In the genomic region with DNA sequence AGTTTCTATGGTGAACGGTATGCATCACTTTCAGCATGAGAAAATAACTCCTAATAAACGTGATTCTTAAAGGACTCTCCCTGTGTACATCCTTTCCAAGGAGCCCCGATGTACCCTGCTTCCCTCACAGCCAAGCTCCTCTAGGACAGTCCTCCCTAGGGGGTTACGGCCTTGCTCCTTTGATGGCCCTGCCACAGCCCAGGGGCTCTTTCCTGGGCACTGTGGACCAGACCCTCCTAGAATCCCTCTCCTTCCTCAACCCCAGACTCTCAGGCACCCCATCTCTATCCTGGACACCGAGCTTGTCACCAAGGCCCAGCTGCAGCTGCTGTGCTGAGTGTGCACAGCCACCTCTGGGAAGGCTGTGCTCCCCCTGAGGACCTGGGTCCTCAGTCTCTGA, we compare ENCODE assay signal across 34 cellular contexts. TPM values are rescaled to one million over a fixed set of nuclear protein-coding genes. Genes with fewer than 3 reads are reported as not detected.
"Had no signal": no experiment of that assay in that cellular context is flagged by ENCODE, and none has a peak within 500 bp of the region (broad histone marks: within the 10 kb centered on the region; RNA-seq: fewer than 3 reads in every experiment).

No MANE protein-coding gene starts in this region.

- H3K36me3 ChIP-seq: cardiac muscle cell, Peyer's patch had no signal

- H3K4me3 ChIP-seq: cardiac muscle cell, Peyer's patch, SJSA1 had no signal

- H3K9ac ChIP-seq: SK-N-SH had no signal

- H3K36me3 Mint-ChIP-seq: activated naive CD4-positive, alpha-beta T cell treated with anti-CD3 and anti-CD28 coated beads, Interleukin-2, amount 10 ng/mL, durations not matched to agents 7 days and 5 days; activated naive CD8-positive, alpha-beta T cell had no signal

- DNase-seq: activated CD4-positive, alpha-beta T cell treated with anti-CD3 and anti-CD28 coated beads for 36 hours; activated CD4-positive, alpha-beta T cell treated with anti-CD3 and anti-CD28 coated beads, Interleukin-2, amount 10 ng/mL, durations not matched to agents 7 days and 5 days; activated CD4-positive, alpha-beta T cell treated with anti-CD3 and anti-CD28 coated beads, Interleukin-2, amount 50 U/mL, for 48 hours; activated CD8-positive, alpha-beta memory T cell treated with anti-CD3 and anti-CD28 coated beads, Interleukin-2, amount 50 U/mL, for 4 hours; activated CD8-positive, alpha-beta T cell treated with anti-CD3 and anti-CD28 coated beads, Interleukin-2, amount 10 ng/mL, durations not matched to agents 7 days and 5 days; activated effector memory CD4-positive, alpha-beta T cell treated with Interleukin-2 at 50 U/mL for 16 hours; activated naive CD4-positive, alpha-beta T cell treated with anti-CD3 and anti-CD28 coated beads, Interleukin-2, amount 10 ng/mL, durations not matched to agents 7 days and 5 days; activated T-cell treated with anti-CD3 and anti-CD28 coated beads for 4 hours; activated T-cell treated with anti-CD3 and anti-CD28 coated beads, Interleukin-2, amount 50 U/mL, for 4 hours; amniotic stem cell; aorta; NCI-H1092 treated with DMSO at 0.1 percent for 48 hours; NCI-H1417; NCI-H1694; NCI-H1930; NCI-H2107; NCI-H2171; NCI-H510A; NCI-H526; NCI-H748 treated with DMSO at 0.1 percent for 48 hours; NK-92 treated with Interleukin-12 subunit alpha and Interleukin-12 subunit beta, amount 100 ng/mL, for 24 hours; PC-3; Peyer's patch; RPMI8226; SHP77 treated with DMSO at 0.1 percent for 48 hours; SK-N-SH had no signal

- ATAC-seq: activated CD4-positive, alpha-beta T cell treated with anti-CD3 and anti-CD28 coated beads for 36 hours; activated CD4-positive, CD25-positive, alpha-beta regulatory T cell treated with anti-CD3 and anti-CD28 coated beads, Interleukin-2, amount 50 U/mL, for 24 hours; activated CD8-positive, alpha-beta T cell treated with anti-CD3 and anti-CD28 coated beads, Interleukin-2, amount 10 ng/mL, durations not matched to agents 7 days and 5 days; activated T-cell treated with anti-CD3 and anti-CD28 coated beads, Interleukin-2, amount 50 U/mL, for 4 hours; PC-3 had no signal

- FAIRE-seq: TTC549 had no signal

- H3K9me3 ChIP-seq: Peyer's patch, SJSA1, SK-N-SH had no signal

- H3K9me3 Mint-ChIP-seq: activated CD4-positive, alpha-beta T cell treated with anti-CD3 and anti-CD28 coated beads, Interleukin-2, amount 10 ng/mL, durations not matched to agents 7 days and 5 days; activated naive CD4-positive, alpha-beta T cell treated with anti-CD3 and anti-CD28 coated beads, Interleukin-2, amount 10 ng/mL, durations not matched to agents 7 days and 5 days; activated T-cell treated with anti-CD3 and anti-CD28 coated beads, Interleukin-2, amount 50 U/mL, for 4 hours; activated T-helper 1 cell treated with anti-CD3 and anti-CD28 coated beads, Interleukin-12 subunit alpha, Interleukin-12 subunit beta, Interleukin-2, Interleukin-4 antibody, amounts not matched to agents 30 ng/mL and 10 ng/mL and 1 ng/mL, durations not matched to agents 14 hours and 24 hours and 36 hours; T-helper 1 cell treated with Interleukin-12 subunit alpha and Interleukin-12 subunit beta and Interleukin-4 antibody, amounts not matched to agents 30 μg/mL and 1 μg/mL, for 36 hours; T-helper 2 cell treated with Interferon-gamma antibody and Interleukin-4, amounts not matched to agents 5 μg/mL and 100 μg/mL, for 36 hours had no signal

- H3K4me2 ChIP-seq: SK-N-SH had no signal

- H3K27ac ChIP-seq: cardiac muscle cell, Peyer's patch, SJSA1 had no signal

- H3K4me3 Mint-ChIP-seq: activated CD4-positive, alpha-beta T cell treated with anti-CD3 and anti-CD28 coated beads for 36 hours; activated CD4-positive, alpha-beta T cell treated with anti-CD3 and anti-CD28 coated beads, Interleukin-2, amount 10 ng/mL, durations not matched to agents 7 days and 5 days; activated CD8-positive, alpha-beta T cell treated with anti-CD3 and anti-CD28 coated beads, Interleukin-2, amount 10 ng/mL, durations not matched to agents 7 days and 5 days; activated naive CD4-positive, alpha-beta T cell treated with anti-CD3 and anti-CD28 coated beads, Interleukin-2, amount 10 ng/mL, durations not matched to agents 7 days and 5 days; activated naive CD8-positive, alpha-beta T cell; activated T-cell treated with anti-CD3 and anti-CD28 coated beads, Interleukin-2, amount 50 U/mL, for 4 hours; activated T-helper 1 cell treated with anti-CD3 and anti-CD28 coated beads, Interleukin-12 subunit alpha, Interleukin-12 subunit beta, Interleukin-2, Interleukin-4 antibody, amounts not matched to agents 30 ng/mL and 10 ng/mL and 1 ng/mL, durations not matched to agents 14 hours and 24 hours and 36 hours; T-helper 1 cell treated with Interleukin-12 subunit alpha and Interleukin-12 subunit beta and Interleukin-4 antibody, amounts not matched to agents 30 μg/mL and 1 μg/mL, for 36 hours; T-helper 2 cell treated with Interferon-gamma antibody and Interleukin-4, amounts not matched to agents 5 μg/mL and 100 μg/mL, for 36 hours had no signal

- H3K27me3 ChIP-seq: cardiac muscle cell, Peyer's patch, SJSA1 had no signal

- H3K27me3 Mint-ChIP-seq: activated CD4-positive, alpha-beta T cell treated with anti-CD3 and anti-CD28 coated beads for 36 hours; activated CD4-positive, alpha-beta T cell treated with anti-CD3 and anti-CD28 coated beads, Interleukin-2, amount 10 ng/mL, durations not matched to agents 7 days and 5 days; activated naive CD8-positive, alpha-beta T cell had no signal

- H3K27ac Mint-ChIP-seq: activated CD4-positive, alpha-beta T cell treated with anti-CD3 and anti-CD28 coated beads for 36 hours; activated CD4-positive, alpha-beta T cell treated with anti-CD3 and anti-CD28 coated beads, Interleukin-2, amount 10 ng/mL, durations not matched to agents 7 days and 5 days; activated CD8-positive, alpha-beta T cell treated with anti-CD3 and anti-CD28 coated beads, Interleukin-2, amount 10 ng/mL, durations not matched to agents 7 days and 5 days; activated naive CD4-positive, alpha-beta T cell treated with anti-CD3 and anti-CD28 coated beads, Interleukin-2, amount 10 ng/mL, durations not matched to agents 7 days and 5 days; activated naive CD8-positive, alpha-beta T cell; activated T-helper 1 cell treated with anti-CD3 and anti-CD28 coated beads, Interleukin-12 subunit alpha, Interleukin-12 subunit beta, Interleukin-2, Interleukin-4 antibody, amounts not matched to agents 30 ng/mL and 10 ng/mL and 1 ng/mL, durations not matched to agents 14 hours and 24 hours and 36 hours; T-helper 1 cell treated with Interleukin-12 subunit alpha and Interleukin-12 subunit beta and Interleukin-4 antibody, amounts not matched to agents 30 μg/mL and 1 μg/mL, for 36 hours; T-helper 2 cell treated with Interferon-gamma antibody and Interleukin-4, amounts not matched to agents 5 μg/mL and 100 μg/mL, for 36 hours had no signal

RNA-seq across cellular contexts. Expression of gene PNPLA3, which starts 27.8 kb away (rescaled TPM):
- total RNA-seq: activated CD4-positive, alpha-beta T cell treated with anti-CD3 and anti-CD28 coated beads, Interleukin-2, amount 10 ng/mL, durations not matched to agents 7 days and 5 days had no signal
- polyA plus RNA-seq: aorta had no signal

RNA-seq across cellular contexts. Expression of gene PNPLA5, which starts 59.6 kb away (rescaled TPM):
- total RNA-seq: activated CD4-positive, alpha-beta T cell treated with anti-CD3 and anti-CD28 coated beads for 36 hours; activated CD4-positive, alpha-beta T cell treated with anti-CD3 and anti-CD28 coated beads, Interleukin-2, amount 10 ng/mL, durations not matched to agents 7 days and 5 days; activated CD8-positive, alpha-beta T cell treated with anti-CD3 and anti-CD28 coated beads, Interleukin-2, amount 10 ng/mL, durations not matched to agents 7 days and 5 days; activated T-cell treated with anti-CD3 and anti-CD28 coated beads, Interleukin-2, amount 50 U/mL, for 4 hours; activated T-helper 1 cell treated with anti-CD3 and anti-CD28 coated beads, Interleukin-12 subunit alpha, Interleukin-12 subunit beta, Interleukin-2, Interleukin-4 antibody, amounts not matched to agents 30 ng/mL and 10 ng/mL and 1 ng/mL, durations not matched to agents 14 hours and 24 hours and 36 hours; aorta; cardiac muscle cell; PC-3; Peyer's patch; SJSA1 had no signal
- polyA plus RNA-seq: cardiac muscle cell, SK-N-SH had no signal
